Comparison of ENCODE assay signal across 1 cellular context in genomic region chr11:61815790-61816735, GRCh38.
TF ChIP-seq lines count a peak whose summit lies in the region.

No MANE protein-coding gene starts in this region.

TF ChIP-seq in K562, 482 proteins besides CTCF, POLR2A, EP300 and RAD21 (continued from another document):
- peak; percentile 30 for TF ChIP-seq CHD7 (IDR thresholded peaks at IDR 0.05; ENCODE audit: low read depth, low read length)
- TF ChIP-seq KDM2B (CRISPR knock-in tag; IDR thresholded peaks at IDR 0.05), result no peak; the same call in 1 of the 2 replicates
- TF ChIP-seq UBTF (IDR thresholded peaks at IDR 0.05; ENCODE audit: borderline replicate concordance in 1 of 2, low read depth in 2 of 2, low read length in 2 of 2), result 0 out of 4 replicates have a peak, but pooled peaks of 1 of the 2 experiments have one; percentile 51
- no peak for TF ChIP-seq ZNF175 (CRISPR knock-in tag; IDR thresholded peaks at IDR 0.05; ENCODE audit: low read depth)
- TF ChIP-seq KDM1A (IDR thresholded peaks at IDR 0.05), result peak in 1 of 2 experiments; percentile 44; a peak in 2 of 4 replicates
- TF ChIP-seq ZNF324 (CRISPR knock-in tag; IDR thresholded peaks at IDR 0.05), result no peak
- TF ChIP-seq CTCFL (IDR thresholded peaks at IDR 0.05; ENCODE audit: borderline replicate concordance, insufficient read depth, low read depth, low read length, poor library complexity, severe bottlenecking), result peak; percentile 35
- no peak for TF ChIP-seq PHF8 (IDR thresholded peaks at IDR 0.05; ENCODE audit: borderline replicate concordance, low read length)
- no peak for TF ChIP-seq PATZ1 (CRISPR knock-in tag; IDR thresholded peaks at IDR 0.05; ENCODE audit: borderline replicate concordance)
- peak; percentile 16; the same call in 1 of the 2 replicates for TF ChIP-seq EP400 (IDR thresholded peaks at IDR 0.05)
- no peak for TF ChIP-seq NR2C1 (IDR thresholded peaks at IDR 0.05)
- no peak for TF ChIP-seq NR2C1 (tag; IDR thresholded peaks at IDR 0.05)
- peak; percentile 19 for TF ChIP-seq RBM22 (IDR thresholded peaks at IDR 0.05; ENCODE audit: low read depth, low read length, poor library complexity, severe bottlenecking)
- TF ChIP-seq ARID1B (IDR thresholded peaks at IDR 0.05), result no peak; the same call in 1 of the 2 replicates
- no peak for TF ChIP-seq TEAD1 (CRISPR knock-in tag; IDR thresholded peaks at IDR 0.05)
- TF ChIP-seq ESRRB (CRISPR knock-in tag; IDR thresholded peaks at IDR 0.05; ENCODE audit: borderline replicate concordance), result no peak
- peak; percentile 53; the same call in 1 of the 2 replicates for TF ChIP-seq STAG1 (CRISPR knock-in tag; IDR thresholded peaks at IDR 0.05; ENCODE audit: borderline replicate concordance)
- TF ChIP-seq HNRNPL (IDR thresholded peaks at IDR 0.05; ENCODE audit: low read depth, low read length), result no peak
